9 cellular contexts compared by ENCODE assay signal in the genomic region with DNA sequence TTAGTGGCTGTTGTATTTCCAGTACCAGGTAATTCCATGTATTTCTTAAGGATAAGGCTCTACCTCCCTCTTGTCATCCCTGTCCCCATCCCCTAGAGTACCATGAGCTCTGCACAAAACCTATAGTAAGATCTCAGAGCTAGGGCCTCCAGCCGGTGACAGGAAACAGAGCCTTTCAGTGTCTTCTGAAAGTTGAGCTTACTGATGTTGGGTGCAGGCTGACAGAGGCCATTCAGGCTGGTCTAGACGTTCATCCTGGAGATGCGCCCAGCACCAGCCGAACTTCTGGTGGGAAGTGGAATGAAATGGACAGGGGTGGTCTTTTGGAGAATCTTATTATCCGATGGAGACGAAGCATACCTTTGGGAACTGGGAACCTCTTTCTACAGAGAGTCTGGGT. TPM values are rescaled to one million over a fixed set of nuclear protein-coding genes. Genes with fewer than 3 reads are reported as not detected.
A peak's percentile ranks its signal among the peaks of the same experiment; 100 is the strongest.
DNase-seq lines count a peak whose midpoint lies in the region; ATAC-seq and TF ChIP-seq lines count a peak whose summit lies in the region.
"Had no signal": no experiment of that assay in that cellular context is flagged by ENCODE, and none has a peak within 500 bp of the region (broad histone marks: within the 10 kb centered on the region; RNA-seq: fewer than 3 reads in every experiment).

No MANE protein-coding gene starts in this region.

- TF ChIP-seq CTCF in foreskin keratinocyte (conservative IDR thresholded peaks at IDR 0.05), result no peak
- no peak for TF ChIP-seq CTCF in sigmoid colon (IDR thresholded peaks at IDR 0.05)
- TF ChIP-seq CTCF in osteoblast (IDR thresholded peaks at IDR 0.05; ENCODE audit: extremely low read depth, low read depth, low read length), result no peak

- H3K27me3 ChIP-seq in foreskin keratinocyte, result no peaks in the 10 kb centered on the region
- no peaks in the 10 kb centered on the region for H3K27me3 ChIP-seq in sigmoid colon
- no peaks in the 10 kb centered on the region for H3K27me3 ChIP-seq in osteoblast (ENCODE audit: insufficient read depth, low read length)

- intact Hi-C loops in sciatic nerve (cut with DNase I), result no loop called here
- intact Hi-C loops in sigmoid colon (cut with DNase I), result no loop called here

- no peaks in the 10 kb centered on the region for H3K79me2 ChIP-seq in osteoblast (ENCODE audit: insufficient read depth, low read length)

- H3K27me3 Mint-ChIP-seq in naive B cell, result peaks cover 0 to 9% (median 0%) of the 10 kb centered on the region in 3 donors

- no peak for TF ChIP-seq EP300 in sigmoid colon (IDR thresholded peaks at IDR 0.05)

- H3K36me3 ChIP-seq in sigmoid colon (no peaks in the 10 kb centered on the region), osteoblast (ENCODE audit: insufficient read depth, low read length) (no peaks in the 10 kb centered on the region)

- H3K4me2 ChIP-seq in osteoblast (ENCODE audit: insufficient read depth, low read length), result no peak overlapping the region

- ATAC-seq in GM19023 (IDR thresholded peaks at IDR 0.05; ENCODE audit: unreplicated experiment) (peak; percentile 61), GM21737 (IDR thresholded peaks at IDR 0.05; ENCODE audit: unreplicated experiment) (peak; percentile 63), HG03280 (IDR thresholded peaks at IDR 0.05; ENCODE audit: unreplicated experiment) (peak; percentile 77), naive B cell (ENCODE audit: low read depth in 2 of 2) (peak; percentile 31 to 32), sciatic nerve (no peak), foreskin keratinocyte (no peak)

- WGBS in sigmoid colon, 2 donors, result 88 to 93% methylated on average over 6 of the region's 6 CpGs

- no peaks in the 10 kb centered on the region for H3K9me3 ChIP-seq in sigmoid colon
- H3K9me3 ChIP-seq in osteoblast (ENCODE audit: low read depth, low read length), result no peaks in the 10 kb centered on the region

- H3K4me3 Mint-ChIP-seq in naive B cell, result peak overlapping the region in 5 of 8 donors; percentile 27 to 72 (median 54)

- H3K4me1 ChIP-seq in foreskin keratinocyte (no peaks in the 10 kb centered on the region), sigmoid colon (peaks cover 0 to 5% (median 2%) of the 10 kb centered on the region in 4 donors), osteoblast (ENCODE audit: insufficient read depth, low read length) (no peaks in the 10 kb centered on the region)

- H3K9me3 Mint-ChIP-seq in naive B cell, result no peaks in the 10 kb centered on the region

- H3K4me3 ChIP-seq in sigmoid colon, result no peak overlapping the region
- no peak overlapping the region for H3K4me3 ChIP-seq in osteoblast (ENCODE audit: insufficient read depth, low read length)

- H4K20me1 ChIP-seq in osteoblast (ENCODE audit: insufficient read depth, low read length), result no peaks in the 10 kb centered on the region

- H3K27ac ChIP-seq in foreskin keratinocyte (no peak overlapping the region), sigmoid colon (no peak overlapping the region), osteoblast (ENCODE audit: low read depth, low read length) (no peak overlapping the region)

- H3K36me3 Mint-ChIP-seq in naive B cell, result no peaks in the 10 kb centered on the region

- H2AFZ ChIP-seq in osteoblast (ENCODE audit: low read length), result no peak overlapping the region

- TF ChIP-seq POLR2A in sigmoid colon (IDR thresholded peaks at IDR 0.05), result no peak

- DNase-seq in naive B cell (no peak), sciatic nerve (ENCODE audit: low spot score) (no peak), foreskin keratinocyte (no peak), sigmoid colon (no peak), osteoblast (ENCODE audit: insufficient read length, low spot score, missing footprints) (no peak)
- DNase-seq: NCI-H446 had no signal

- H3K4me1 Mint-ChIP-seq in naive B cell, result peaks cover 13 to 43% (median 21%) of the 10 kb centered on the region in 3 donors

- peak overlapping the region in 5 of 6 donors; percentile 46 to 95 (median 71) for H3K27ac Mint-ChIP-seq in naive B cell

RNA-seq across cellular contexts. Expression of gene LYPD6B, which starts 16.7 kb away (rescaled TPM):
- polyA plus RNA-seq in naive B cell (ENCODE audit: low read depth in 6 of 6), result 1 to 10 TPM in 4 of 6 donors, under 1 TPM in 1, not detected in 1; 0.78 to 6.7 (median 4.2) TPM
- not detected for total RNA-seq in sciatic nerve
- 5.2 and 7.7 TPM in 2 replicates for total RNA-seq in foreskin keratinocyte
- 5.8 and 8.8 TPM in 2 replicates for polyA plus RNA-seq in foreskin keratinocyte
- under 1 TPM in 1 of 4 donors, not detected in 3; 0.66 TPM for total RNA-seq in sigmoid colon
- 1 to 10 TPM; 1.2 to 2.1 (median 1.8) TPM for polyA plus RNA-seq in sigmoid colon
- total RNA-seq in osteoblast, result 2.5 and 2.9 TPM in 2 replicates

Comparison
In these comparisons a context has a peak if more than half of its experiments do, and no peak if none do; other contexts are left out.
1. ATAC-seq: peak in GM19023 (single experiment), GM21737 (single experiment), HG03280 (single experiment) and naive B cell (2 of 2); none in sciatic nerve (single experiment) and foreskin keratinocyte (single experiment).